15 cellular contexts compared by ENCODE assay signal in genomic region chr9:88737876-88738275, GRCh38.
A peak's percentile ranks its signal among the peaks of the same experiment; 100 is the strongest.
DNase-seq lines count a peak whose midpoint lies in the region; ATAC-seq and TF ChIP-seq lines count a peak whose summit lies in the region.
"Had no signal": no experiment of that assay in that cellular context is flagged by ENCODE, and none has a peak within 500 bp of the region (broad histone marks: within the 10 kb centered on the region; RNA-seq: fewer than 3 reads in every experiment).

No MANE protein-coding gene starts in this region.

- H2BK5ac ChIP-seq in IMR-90 (ENCODE audit: low read depth, low read length, poor library complexity, severe bottlenecking) (no peak overlapping the region), trophoblast cell (ENCODE audit: low read depth, low read length, poor library complexity) (no peak overlapping the region)

- H4K8ac ChIP-seq in IMR-90 (ENCODE audit: low read depth in 2 of 2, low read length in 2 of 2) (no peak overlapping the region), trophoblast cell (ENCODE audit: low read depth, low read length) (no peak overlapping the region)

- H3K9me1 ChIP-seq in IMR-90 (ENCODE audit: insufficient read depth, low read length): peaks cover 8% of the 10 kb centered on the region

- POLR2A ChIA-PET in IMR-90 (lab: Charles Lee; ENCODE audit: unreplicated experiment): no interaction called here

- H3K4me2 ChIP-seq in IMR-90 (ENCODE audit: low read depth, low read length) (no peak overlapping the region), trophoblast cell (ENCODE audit: low read length) (no peak overlapping the region)

- no peak for ATAC-seq in IMR-90 (ENCODE audit: low read depth)

- H3K27me3 ChIP-seq in IMR-90 (ENCODE audit: control insufficient read depth, insufficient read depth, low read length) (no peaks in the 10 kb centered on the region), trophoblast cell (ENCODE audit: insufficient read depth, low read length) (no peaks in the 10 kb centered on the region), WERI-Rb-1 (ENCODE audit: insufficient read depth, low read depth, severe bottlenecking) (no peaks in the 10 kb centered on the region)

- H2BK15ac ChIP-seq in IMR-90 (ENCODE audit: low read depth, low read length): no peak overlapping the region

- H2AFZ ChIP-seq in IMR-90 (replicated peaks; ENCODE audit: low read length, poor library complexity): no peak overlapping the region
- H2AFZ ChIP-seq in trophoblast cell (ENCODE audit: insufficient read depth, low read length, poor library complexity): no peak overlapping the region

- H4K91ac ChIP-seq in IMR-90 (ENCODE audit: insufficient read depth, low read depth, low read length) (peak overlapping the region; percentile 34; the same call in 1 of the 2 replicates), trophoblast cell (ENCODE audit: low read depth, low read length) (no peak overlapping the region)

- H3K27ac ChIP-seq in IMR-90 (ENCODE audit: insufficient read depth, low read length): no peak overlapping the region
- H3K27ac ChIP-seq in trophoblast cell (ENCODE audit: low read depth, low read length): no peak overlapping the region
- H3K27ac ChIP-seq in WERI-Rb-1: no peak overlapping the region
- H3K27ac ChIP-seq: HL-60, RWPE1 had no signal

- peak overlapping the region; percentile 6 for H2BK12ac ChIP-seq in trophoblast cell (ENCODE audit: low read length)

- H2AK5ac ChIP-seq in IMR-90 (ENCODE audit: low read depth, low read length): peak overlapping the region; percentile 40; the same call in 1 of the 2 replicates
- H2AK5ac ChIP-seq in trophoblast cell (ENCODE audit: low read length): no peak overlapping the region

- no peaks in the 10 kb centered on the region for H3K36me3 ChIP-seq in IMR-90 (ENCODE audit: control insufficient read depth, insufficient read depth, low read length)
- no peaks in the 10 kb centered on the region for H3K36me3 ChIP-seq in trophoblast cell (ENCODE audit: control insufficient read depth in 1 of 2, insufficient read depth in 2 of 2, low read length in 2 of 2)
- no peaks in the 10 kb centered on the region for H3K36me3 ChIP-seq in WERI-Rb-1

- H3K14ac ChIP-seq in IMR-90 (replicated peaks; ENCODE audit: low read depth, low read length): no peak overlapping the region
- H3K14ac ChIP-seq in trophoblast cell (ENCODE audit: low read length): no peak overlapping the region

- H3K79me2 ChIP-seq in trophoblast cell (ENCODE audit: control insufficient read depth, insufficient read depth, low read length, poor library complexity): no peaks in the 10 kb centered on the region

- dilution Hi-C loops in IMR-90 (cut with HindIII; ENCODE audit: low sequenced_read_pairs, unreplicated experiment): no loop called here

- TF ChIP-seq CTCF in IMR-90 (conservative IDR thresholded peaks at IDR 0.05; ENCODE audit: low read depth, low read length) (no peak), fibroblast of villous mesenchyme (IDR thresholded peaks at IDR 0.05; ENCODE audit: insufficient read depth, low read depth, low read length) (no peak), WERI-Rb-1 (IDR thresholded peaks at IDR 0.05; ENCODE audit: low read depth, low read length) (no peak)

- H4K12ac ChIP-seq in trophoblast cell (ENCODE audit: low read depth, low read length): no peak overlapping the region

- intact Hi-C loops in IMR-90 (cut with micrococcal nuclease): no loop called here

- H3K9me3 ChIP-seq in IMR-90 (ENCODE audit: control insufficient read depth, insufficient read depth, low read length): peaks cover 2% of the 10 kb centered on the region; the same call in 1 of the 2 replicates
- peaks cover 6% of the 10 kb centered on the region for H3K9me3 ChIP-seq in trophoblast cell (ENCODE audit: insufficient read depth, low read depth, low read length)
- peaks cover 5% of the 10 kb centered on the region for H3K9me3 ChIP-seq in WERI-Rb-1 (ENCODE audit: severe bottlenecking)

- H2BK120ac ChIP-seq in IMR-90 (ENCODE audit: low read depth, low read length) (no peak overlapping the region; the same call in none of the 2 replicates), trophoblast cell (ENCODE audit: insufficient read depth, low read length, poor library complexity) (no peak overlapping the region)

- 93% methylated on average over 2 of the region's 9 CpGs; no CpG with 5 or more reads in 1 of the 2 experiments for WGBS in IMR-90 (ENCODE audit: extremely low coverage in 2 of 2, insufficient read length in 1 of 2), 2 experiments
- no CpG with 5 or more reads among the region's 9 CpGs for WGBS in trophoblast cell (ENCODE audit: extremely low coverage, insufficient coverage, insufficient read length)

- H3K23ac ChIP-seq in IMR-90 (ENCODE audit: low read depth, low read length) (no peak overlapping the region), trophoblast cell (ENCODE audit: low read length) (no peak overlapping the region)

- BruUV-seq in IMR-90 (replicated peaks; lab: Mats Ljungman, UMichigan): no TSS peak

- H3K4me1 ChIP-seq in IMR-90 (ENCODE audit: control insufficient read depth, insufficient read depth, low read length) (peaks cover 18% of the 10 kb centered on the region), trophoblast cell (ENCODE audit: control insufficient read depth in 1 of 2, insufficient read depth in 2 of 2, low read length in 2 of 2) (peaks cover 3 to 4% of the 10 kb centered on the region in 2 experiments)

- no peak overlapping the region for H3K9ac ChIP-seq in IMR-90 (ENCODE audit: low read depth, low read length)
- no peak overlapping the region for H3K9ac ChIP-seq in trophoblast cell (ENCODE audit: low read length)

- no peak overlapping the region for H3K56ac ChIP-seq in IMR-90 (ENCODE audit: extremely low read depth, insufficient read depth, low read length)

- no peak overlapping the region for H3K4me3 ChIP-seq in IMR-90 (ENCODE audit: insufficient read depth, low read depth, low read length)
- H3K4me3 ChIP-seq in fibroblast of villous mesenchyme (ENCODE audit: low read depth, low read length): no peak overlapping the region
- H3K4me3 ChIP-seq in trophoblast cell (ENCODE audit: low read depth, low read length): no peak overlapping the region
- no peak overlapping the region for H3K4me3 ChIP-seq in WERI-Rb-1 (ENCODE audit: low read depth, low read length)

- H3K18ac ChIP-seq in IMR-90 (ENCODE audit: low read depth, low read length): no peak overlapping the region; the same call in 1 of the 2 replicates
- no peak overlapping the region for H3K18ac ChIP-seq in trophoblast cell (ENCODE audit: low read length)

- in situ Hi-C loops in IMR-90 (cut with MboI; ENCODE audit: low sequenced_read_pairs): no loop called here

- no peak overlapping the region for H2AK9ac ChIP-seq in IMR-90 (replicated peaks; ENCODE audit: low read depth, low read length, poor library complexity)

- no peaks in the 10 kb centered on the region for H3K79me1 ChIP-seq in IMR-90 (ENCODE audit: low read depth in 1 of 2, low read length in 2 of 2)
- H3K79me1 ChIP-seq in trophoblast cell (ENCODE audit: low read length): peaks cover 4% of the 10 kb centered on the region

- H4K20me1 ChIP-seq in IMR-90 (ENCODE audit: insufficient read depth, low read length): no peaks in the 10 kb centered on the region

- H3K4ac ChIP-seq in IMR-90 (ENCODE audit: low read depth, low read length) (peak overlapping the region; percentile 47; the same call in 1 of the 2 replicates), trophoblast cell (ENCODE audit: low read depth, low read length) (no peak overlapping the region)

- CTCF ChIA-PET in IMR-90 (lab: Yijun Ruan, JAX): no interaction called here

- DNase-seq in IMR-90 (peak; percentile 30), amniotic epithelial cell (ENCODE audit: low read depth) (peak; percentile 22), fibroblast of villous mesenchyme (ENCODE audit: low read depth) (peak; percentile 78), trophoblast cell (no peak), putamen (ENCODE audit: low spot score) (no peak), SK-N-DZ (ENCODE audit: low spot score) (no peak), WERI-Rb-1 (no peak)
- DNase-seq: ACHN, DMS79 treated with DMSO at 0.1 percent for 48 hours, NCI-H1436, NCI-H1930, NCI-H345, NCI-H524 treated with DMSO at 0.1 percent for 48 hours had no signal

- peak overlapping the region; percentile 56; the same call in 1 of the 2 replicates for H4K5ac ChIP-seq in IMR-90 (ENCODE audit: low read depth, low read length)

- TF ChIP-seq POLR2A in IMR-90 (IDR thresholded peaks at IDR 0.05; ENCODE audit: low read depth, low read length): no peak

- TF ChIP-seq RAD21 in IMR-90 (IDR thresholded peaks at IDR 0.05; ENCODE audit: low read length): no peak

- H2BK20ac ChIP-seq in IMR-90 (ENCODE audit: low read depth, low read length): no peak overlapping the region

TF ChIP-seq in IMR-90, 13 proteins besides CTCF, POLR2A, EP300 and RAD21:
- TF ChIP-seq CEBPB (IDR thresholded peaks at IDR 0.05; ENCODE audit: low read depth, low read length) (0 out of 2 replicates have a peak, but pooled peaks have one; percentile 11), CHD1 (IDR thresholded peaks at IDR 0.05; ENCODE audit: low read depth, low read length) (no peak)

Comparison
In these comparisons a context has a peak if more than half of its experiments do, and no peak if none do; other contexts are left out.
1. DNase-seq: peak in IMR-90 (single experiment), amniotic epithelial cell (single experiment) and fibroblast of villous mesenchyme (single experiment); none in trophoblast cell (0 of 2), putamen (single experiment), SK-N-DZ (single experiment) and WERI-Rb-1 (single experiment).